ENCODE assay signal across 25 cellular contexts in the genomic region with DNA sequence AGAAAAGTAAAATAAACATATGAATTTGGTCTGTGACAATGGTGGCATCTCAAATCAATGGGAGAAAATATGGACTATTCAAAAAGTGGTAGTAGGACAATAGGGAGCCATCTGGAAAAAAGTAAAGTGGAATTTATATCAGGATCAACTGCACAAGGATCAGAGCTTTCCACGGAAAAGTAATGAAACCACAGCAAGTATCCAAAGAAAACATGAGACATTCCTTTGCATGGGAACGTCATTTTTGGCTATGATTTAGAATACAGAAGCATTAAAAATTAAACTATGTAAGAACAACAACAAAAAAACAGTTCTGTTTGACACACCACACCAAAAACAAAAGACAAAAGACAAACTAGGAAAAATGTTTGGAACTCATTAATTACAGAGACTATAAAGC. TPM values are rescaled to one million over a fixed set of nuclear protein-coding genes. Genes with fewer than 3 reads are reported as not detected.
DNase-seq lines count a peak whose midpoint lies in the region; ATAC-seq and TF ChIP-seq lines count a peak whose summit lies in the region.
"Had no signal": no experiment of that assay in that cellular context is flagged by ENCODE, and none has a peak within 500 bp of the region (broad histone marks: within the 10 kb centered on the region; RNA-seq: fewer than 3 reads in every experiment).

No MANE protein-coding gene starts in this region.

- no peak overlapping the region for H3K4me3 Mint-ChIP-seq in activated naive CD4-positive, alpha-beta T cell treated with anti-CD3 and anti-CD28 coated beads, Interleukin-2, amount 50 U/mL, for 24 hours
- no peak overlapping the region for H3K4me3 Mint-ChIP-seq in chondrocyte (ENCODE audit: unreplicated experiment)
- no peak overlapping the region for H3K4me3 Mint-ChIP-seq in natural killer cell
- no peak overlapping the region for H3K4me3 Mint-ChIP-seq in endodermal cell
- H3K4me3 Mint-ChIP-seq: CD14-positive monocyte, H9 had no signal

- peaks cover 25% of the 10 kb centered on the region for H3K36me3 Mint-ChIP-seq in activated naive CD4-positive, alpha-beta T cell treated with anti-CD3 and anti-CD28 coated beads, Interleukin-2, amount 50 U/mL, for 24 hours
- H3K36me3 Mint-ChIP-seq in chondrocyte (ENCODE audit: low read depth), result peaks cover 27% of the 10 kb centered on the region
- H3K36me3 Mint-ChIP-seq in natural killer cell, result peaks cover under 1% of the 10 kb centered on the region
- peaks cover 52% of the 10 kb centered on the region for H3K36me3 Mint-ChIP-seq in endodermal cell (ENCODE audit: low read depth)

- H3K9me3 Mint-ChIP-seq in activated naive CD4-positive, alpha-beta T cell treated with anti-CD3 and anti-CD28 coated beads, Interleukin-2, amount 50 U/mL, for 24 hours, result no peaks in the 10 kb centered on the region
- H3K9me3 Mint-ChIP-seq in chondrocyte (ENCODE audit: low read depth), result peaks cover 12% of the 10 kb centered on the region
- no peaks in the 10 kb centered on the region for H3K9me3 Mint-ChIP-seq in natural killer cell
- no peaks in the 10 kb centered on the region for H3K9me3 Mint-ChIP-seq in endodermal cell
- H3K9me3 Mint-ChIP-seq: CD14-positive monocyte, H9 had no signal

- no peak for DNase-seq in activated naive CD4-positive, alpha-beta T cell (lab: John Stamatoyannopoulos, UW)
- DNase-seq in chondrocyte (ENCODE audit: low spot score), result no peak
- no peak for DNase-seq in natural killer cell
- DNase-seq in 8988T, result no peak
- DNase-seq in DMS 273 (lab: John Stamatoyannopoulos, UW; ENCODE audit: unreplicated experiment), result no peak
- no peak for DNase-seq in endodermal cell
- DNase-seq in activated CD4-positive, alpha-beta T cell treated with anti-CD3 and anti-CD28 coated beads, Interleukin-2, amount 50 U/mL, for 1 hour, result no peak
- DNase-seq: ACHN; activated CD4-positive, CD25-positive, alpha-beta regulatory T cell treated with anti-CD3 and anti-CD28 coated beads, Interleukin-2, amount 50 U/mL, for 72 hours; activated gamma-delta T cell; foreskin melanocyte; H9; hypothalamus; islet precursor cell; KG1; NCI-H187; NCI-H774; nucleus accumbens; retina; stimulated activated CD4-positive, alpha-beta T cell treated with anti-CD3 and anti-CD28 coated beads, Interleukin-4, amount 100 ng/mL, for 4 hours; uterus had no signal

- no peaks in the 10 kb centered on the region for H3K27me3 ChIP-seq in endodermal cell (ENCODE audit: control insufficient read depth, insufficient read depth, low read length, poor library complexity, severe bottlenecking)
- H3K27me3 ChIP-seq: uterus had no signal

- ATAC-seq in natural killer cell, result no peak
- ATAC-seq: Right ventricle myocardium inferior had no signal

- H3K27me3 Mint-ChIP-seq in activated naive CD4-positive, alpha-beta T cell treated with anti-CD3 and anti-CD28 coated beads, Interleukin-2, amount 50 U/mL, for 24 hours, result no peaks in the 10 kb centered on the region
- H3K27me3 Mint-ChIP-seq in chondrocyte (ENCODE audit: low read depth) (no peaks in the 10 kb centered on the region), natural killer cell (ENCODE audit: low read depth in 2 of 2) (no peaks in the 10 kb centered on the region), endodermal cell (ENCODE audit: insufficient read depth) (no peaks in the 10 kb centered on the region)

- H3K4me1 Mint-ChIP-seq in activated naive CD4-positive, alpha-beta T cell treated with anti-CD3 and anti-CD28 coated beads, Interleukin-2, amount 50 U/mL, for 24 hours, result peaks cover 79% of the 10 kb centered on the region
- H3K4me1 Mint-ChIP-seq in chondrocyte (ENCODE audit: low read depth) (peaks cover 14% of the 10 kb centered on the region), natural killer cell (peaks cover 36 to 65% of the 10 kb centered on the region in 2 donors), endodermal cell (no peaks in the 10 kb centered on the region)
- H3K4me1 Mint-ChIP-seq: CD14-positive monocyte, H9 had no signal

- peak overlapping the region; percentile 19 for H3K27ac Mint-ChIP-seq in activated naive CD4-positive, alpha-beta T cell treated with anti-CD3 and anti-CD28 coated beads, Interleukin-2, amount 50 U/mL, for 24 hours
- H3K27ac Mint-ChIP-seq in chondrocyte (ENCODE audit: unreplicated experiment), result peak overlapping the region; percentile 75
- H3K27ac Mint-ChIP-seq in natural killer cell, result peak overlapping the region; percentile 43 to 49
- H3K27ac Mint-ChIP-seq in endodermal cell, result no peak overlapping the region
- H3K27ac Mint-ChIP-seq: H9 had no signal

- WGBS in endodermal cell (ENCODE audit: insufficient coverage in 1 of 2, insufficient read length in 1 of 2), 2 experiments, result 80 to 89% methylated on average over 1 to 2 of the region's 2 CpGs

- TF ChIP-seq CTCF in chondrocyte (IDR thresholded peaks at IDR 0.05) (no peak), natural killer cell (IDR thresholded peaks at IDR 0.05) (no peak), endodermal cell (conservative IDR thresholded peaks at IDR 0.05) (no peak)

- no peaks in the 10 kb centered on the region for H3K4me1 ChIP-seq in endodermal cell (ENCODE audit: control insufficient read depth, insufficient read depth, low read length)
- H3K4me1 ChIP-seq: uterus had no signal

- no peak overlapping the region for H3K27ac ChIP-seq in endodermal cell (ENCODE audit: low read depth, low read length)
- H3K27ac ChIP-seq: uterus had no signal

- intact Hi-C loops in natural killer cell (cut with micrococcal nuclease), result no loop called here

- no peak overlapping the region for H3K4me3 ChIP-seq in endodermal cell (ENCODE audit: low read length)
- H3K4me3 ChIP-seq: uterus had no signal

- H3K9me3 ChIP-seq in endodermal cell (ENCODE audit: control insufficient read depth, low read length), result peaks cover 19% of the 10 kb centered on the region
- H3K9me3 ChIP-seq: uterus had no signal

- no peak overlapping the region for H3K9ac ChIP-seq in endodermal cell (ENCODE audit: extremely low read depth, low read length, poor library complexity, severe bottlenecking)

- H3K36me3 ChIP-seq in endodermal cell (ENCODE audit: control insufficient read depth, insufficient read depth, low read length), result peaks cover 68% of the 10 kb centered on the region
- H3K36me3 ChIP-seq: uterus had no signal

RNA-seq across cellular contexts. Expression of gene CRBN, which starts 18.7 kb away (rescaled TPM):
- total RNA-seq in chondrocyte (27.5 to 33.2 TPM (median 28.0 TPM) in 3 replicates), natural killer cell (100 to 1,000 TPM; 126 to 166 (median 139) TPM), endodermal cell (10 to 100 TPM; 35.3 to 36.8 TPM)
- 47.5 TPM for polyA plus RNA-seq in endodermal cell (2013, experiment 1 of 2)
- polyA plus RNA-seq in endodermal cell (2013, experiment 2 of 2), result 43.9 TPM

RNA-seq across cellular contexts. Expression of gene TRNT1, which starts 34.1 kb away (rescaled TPM):
- total RNA-seq in chondrocyte (23.1 to 24.4 TPM (median 24.3 TPM) in 3 replicates), natural killer cell (10 to 100 TPM; 33.3 to 41.9 (median 36.6) TPM), endodermal cell (10 to 100 TPM; 31.8 to 33.5 TPM)
- 22.4 TPM for polyA plus RNA-seq in endodermal cell (2013, experiment 1 of 2)
- 22.1 TPM for polyA plus RNA-seq in endodermal cell (2013, experiment 2 of 2)

RNA-seq across cellular contexts. Expression of gene IL5RA, which starts 50.7 kb away (rescaled TPM):
- total RNA-seq in chondrocyte (not detected in 3 replicates), natural killer cell (10 to 100 TPM in 1 of 3 donors, under 1 TPM in 1, not detected in 1; 0.34 to 12.4 TPM), endodermal cell (not detected)
- polyA plus RNA-seq in endodermal cell (2013, experiment 1 of 2), result not detected
- not detected for polyA plus RNA-seq in endodermal cell (2013, experiment 2 of 2)
- total RNA-seq: H9, HT-29 had no signal
- polyA plus RNA-seq: CD14-positive monocyte had no signal
